Comparison of ENCODE assay signal across 28 cellular contexts in genomic region chr3:159112724-159113123, GRCh38. TPM values are rescaled to one million over a fixed set of nuclear protein-coding genes. Genes with fewer than 3 reads are reported as not detected.
"Had no signal": no experiment of that assay in that cellular context is flagged by ENCODE, and none has a peak within 500 bp of the region (broad histone marks: within the 10 kb centered on the region; RNA-seq: fewer than 3 reads in every experiment).

No MANE protein-coding gene starts in this region.

- H3K36me3 ChIP-seq: SJCRH30 had no signal

- FAIRE-seq: astrocyte had no signal

- H3K27ac ChIP-seq: SJCRH30 had no signal

- ATAC-seq: activated CD4-positive, CD25-positive, alpha-beta regulatory T cell treated with anti-CD3 and anti-CD28 coated beads, Interleukin-2, amount 50 U/mL, for 24 hours; activated CD8-positive, alpha-beta T cell treated with anti-CD3 and anti-CD28 coated beads, Interleukin-2, amount 10 ng/mL, durations not matched to agents 7 days and 5 days; activated naive CD4-positive, alpha-beta T cell treated with anti-CD3 and anti-CD28 coated beads, Interleukin-2, amount 50 U/mL, for 72 hours; activated naive CD8-positive, alpha-beta T cell treated with anti-CD3 and anti-CD28 coated beads, Interleukin-2, amount 50 U/mL, for 24 hours had no signal

- H3K4me1 ChIP-seq: SJCRH30 had no signal

- H3K4me3 ChIP-seq: SJCRH30 had no signal

- H3K9me3 ChIP-seq: SJCRH30, SK-N-SH had no signal

- H3K27me3 ChIP-seq: SJCRH30 had no signal

- H3K9me2 ChIP-seq: SK-N-SH had no signal

- DNase-seq: activated CD4-positive, alpha-beta T cell treated with anti-CD3 and anti-CD28 coated beads for 4 hours; activated CD8-positive, alpha-beta memory T cell treated with anti-CD3 and anti-CD28 coated beads, Interleukin-2, amount 50 U/mL, for 48 hours; activated CD8-positive, alpha-beta T cell treated with anti-CD3 and anti-CD28 coated beads, Interleukin-2, amount 10 ng/mL, durations not matched to agents 7 days and 5 days; activated effector memory CD4-positive, alpha-beta T cell treated with anti-CD3 and anti-CD28 coated beads, Interleukin-2, amount 50 U/mL, for 16 hours; activated naive CD4-positive, alpha-beta T cell treated with Interleukin-2 at 50 U/mL for 16 hours; activated naive CD8-positive, alpha-beta T cell treated with anti-CD3 and anti-CD28 coated beads, Interleukin-2, amount 50 U/mL, for 24 hours; activated T-cell treated with anti-CD3 and anti-CD28 coated beads, Interleukin-2, amount 50 U/mL, for 1 hour; amniotic stem cell; KG1; NCI-H1105; NCI-H1436; NCI-H1694 treated with DMSO at 0.1 percent for 48 hours; NCI-H2029 treated with DMSO at 0.1 percent for 48 hours; NCI-H345; NCI-H510A; NCI-H526 treated with DMSO at 0.1 percent for 48 hours; NCI-H82; Right ventricle myocardium superior; RPMI8226; SJCRH30; SK-N-SH; SW 1271 had no signal

- H3K9ac ChIP-seq: SK-N-SH had no signal

- H3K4me2 ChIP-seq: SK-N-SH had no signal

RNA-seq across cellular contexts. Expression of gene IQCJ, which starts 43.6 kb away (rescaled TPM):
- total RNA-seq: activated CD8-positive, alpha-beta T cell treated with anti-CD3 and anti-CD28 coated beads, Interleukin-2, amount 10 ng/mL, durations not matched to agents 7 days and 5 days; activated naive CD4-positive, alpha-beta T cell treated with anti-CD3 and anti-CD28 coated beads, Interleukin-2, amount 50 U/mL, for 72 hours; LHCN-M2; MCF 10A; OCI-LY7; SJCRH30 had no signal
- polyA plus RNA-seq: SK-N-SH had no signal
